25 cellular contexts compared by ENCODE assay signal in genomic region chr18:7677424-7677823, GRCh38.
"Had no signal": no experiment of that assay in that cellular context is flagged by ENCODE, and none has a peak within 500 bp of the region (broad histone marks: within the 10 kb centered on the region; RNA-seq: fewer than 3 reads in every experiment).

No MANE protein-coding gene starts in this region.

- H3K36me3 ChIP-seq: esophagus muscularis mucosa, gastrocnemius medialis, left lung, lower lobe of right lung, neural progenitor cell, prostate gland, right lobe of liver, stomach, thoracic aorta, transverse colon had no signal

- H3K9me3 Mint-ChIP-seq: dendritic cell treated with granulocyte-macrophage colony-stimulating factor and Interleukin-4, amounts not matched to agents 40 ng/mL and 50 ng/mL, for 4 days; effector memory CD8-positive, alpha-beta T cell; mesothelial cell of epicardium; natural killer cell treated with Interleukin-12 subunit alpha and Interleukin-12 subunit beta and Interleukin-15 and Interleukin-18, amount 100 ng/mL, for 72 hours; neural progenitor cell had no signal

- H3K9ac ChIP-seq: neural progenitor cell, parathyroid adenoma had no signal

- H3K27me3 Mint-ChIP-seq: dendritic cell treated with granulocyte-macrophage colony-stimulating factor and Interleukin-4, amounts not matched to agents 40 ng/mL and 50 ng/mL, for 4 days; effector memory CD8-positive, alpha-beta T cell; memory B cell; natural killer cell treated with Interleukin-12 subunit alpha and Interleukin-12 subunit beta and Interleukin-15 and Interleukin-18, amount 100 ng/mL, for 72 hours had no signal

- DNase-seq: effector memory CD8-positive, alpha-beta T cell; gastrocnemius medialis; islet precursor cell; left lung; lower lobe of right lung; occipital lobe; retina; right lobe of liver; stimulated activated CD4-positive, alpha-beta T cell treated with anti-CD3 and anti-CD28 coated beads, Interleukin-12 subunit alpha, Interleukin-12 subunit beta, amount 100 ng/mL, for 4 hours; stimulated activated naive CD4-positive, alpha-beta T cell; stomach; substantia nigra; transverse colon had no signal

- H3K9me3 ChIP-seq: esophagus muscularis mucosa, gastrocnemius medialis, left lung, lower lobe of right lung, prostate gland, right lobe of liver, stomach, thoracic aorta, transverse colon had no signal

- H3K4me2 ChIP-seq: neural progenitor cell had no signal

- FAIRE-seq: colon had no signal

- H3K4me3 ChIP-seq: esophagus muscularis mucosa, gastrocnemius medialis, left lung, lower lobe of right lung, neural progenitor cell, prostate gland, right lobe of liver, skin epidermis, stomach, thoracic aorta, transverse colon had no signal

- H3K4me1 ChIP-seq: left lung, lower lobe of right lung, neural progenitor cell, prostate gland, right lobe of liver, transverse colon had no signal

- ATAC-seq: effector memory CD8-positive, alpha-beta T cell; left lung; lower lobe of right lung; natural killer cell treated with Interleukin-12 subunit alpha and Interleukin-12 subunit beta and Interleukin-15 and Interleukin-18, amount 100 ng/mL, for 72 hours; right lobe of liver had no signal

- H3K27ac ChIP-seq: epithelial cell of prostate, esophagus muscularis mucosa, left lung, lower lobe of right lung, neural progenitor cell, parathyroid adenoma, prostate gland, right lobe of liver, skin epidermis, stomach, transverse colon had no signal

- H3K27ac Mint-ChIP-seq: dendritic cell treated with granulocyte-macrophage colony-stimulating factor and Interleukin-4, amounts not matched to agents 40 ng/mL and 50 ng/mL, for 4 days; effector memory CD8-positive, alpha-beta T cell; memory B cell; mesothelial cell of epicardium; natural killer cell treated with Interleukin-12 subunit alpha and Interleukin-12 subunit beta and Interleukin-15 and Interleukin-18, amount 100 ng/mL, for 72 hours had no signal

- H2AFZ ChIP-seq: neural progenitor cell, parathyroid adenoma had no signal

- H3K36me3 Mint-ChIP-seq: memory B cell; mesothelial cell of epicardium; natural killer cell treated with Interleukin-12 subunit alpha and Interleukin-12 subunit beta and Interleukin-15 and Interleukin-18, amount 100 ng/mL, for 72 hours; neural progenitor cell had no signal

- H3K27me3 ChIP-seq: esophagus muscularis mucosa, gastrocnemius medialis, left lung, neural progenitor cell, right lobe of liver, stomach, transverse colon had no signal

- H3K79me2 ChIP-seq: parathyroid adenoma had no signal

- H3K4me1 Mint-ChIP-seq: memory B cell, neural progenitor cell had no signal

- H3K4me3 Mint-ChIP-seq: dendritic cell treated with granulocyte-macrophage colony-stimulating factor and Interleukin-4, amounts not matched to agents 40 ng/mL and 50 ng/mL, for 4 days; effector memory CD8-positive, alpha-beta T cell; memory B cell; mesothelial cell of epicardium; natural killer cell treated with Interleukin-12 subunit alpha and Interleukin-12 subunit beta and Interleukin-15 and Interleukin-18, amount 100 ng/mL, for 72 hours; neural progenitor cell had no signal
